ENCODE assay signal across 1 cellular context in the genomic region with DNA sequence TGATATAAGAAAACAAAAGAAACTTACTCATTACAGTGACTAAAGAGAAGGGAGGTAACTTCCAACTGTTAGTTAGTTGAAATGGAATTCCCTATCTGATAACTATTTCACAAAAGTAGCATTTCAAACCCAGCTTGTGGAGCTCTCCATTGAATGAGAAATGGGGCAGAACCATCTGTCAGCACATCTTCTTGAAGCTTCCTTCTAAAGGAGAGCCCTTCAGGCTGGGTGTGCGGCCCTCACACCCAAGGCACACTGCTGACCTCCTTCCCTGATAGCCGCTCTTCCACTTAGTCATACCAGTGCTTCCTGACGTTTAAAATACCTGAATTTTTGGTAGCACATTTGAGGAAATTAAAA.
A peak's percentile ranks its signal among the peaks of the same experiment; 100 is the strongest.
TF ChIP-seq lines count a peak whose summit lies in the region.

No MANE protein-coding gene starts in this region.

TF ChIP-seq in IMR-90, 13 proteins besides CTCF, POLR2A, EP300 and RAD21:
- TF ChIP-seq CHD1 (IDR thresholded peaks at IDR 0.05; ENCODE audit: low read depth, low read length) (no peak), NFE2L2 (IDR thresholded peaks at IDR 0.05; ENCODE audit: low read depth, low read length) (no peak), FOS (IDR thresholded peaks at IDR 0.05; ENCODE audit: low read depth, low read length) (no peak), CEBPB (IDR thresholded peaks at IDR 0.05; ENCODE audit: low read depth, low read length) (peak; percentile 25; the same call in 1 of the 2 replicates), BHLHE40 (IDR thresholded peaks at IDR 0.05; ENCODE audit: low read depth, low read length) (no peak)
- TF ChIP-seq, protein P1, sequence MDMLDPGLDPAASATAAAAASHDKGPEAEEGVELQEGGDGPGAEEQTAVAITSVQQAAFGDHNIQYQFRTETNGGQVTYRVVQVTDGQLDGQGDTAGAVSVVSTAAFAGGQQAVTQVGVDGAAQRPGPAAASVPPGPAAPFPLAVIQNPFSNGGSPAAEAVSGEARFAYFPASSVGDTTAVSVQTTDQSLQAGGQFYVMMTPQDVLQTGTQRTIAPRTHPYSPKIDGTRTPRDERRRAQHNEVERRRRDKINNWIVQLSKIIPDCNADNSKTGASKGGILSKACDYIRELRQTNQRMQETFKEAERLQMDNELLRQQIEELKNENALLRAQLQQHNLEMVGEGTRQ (IDR thresholded peaks at IDR 0.05; ENCODE audit: low read depth, low read length) = no peak
